20 cellular contexts compared by ENCODE assay signal in the genomic region with DNA sequence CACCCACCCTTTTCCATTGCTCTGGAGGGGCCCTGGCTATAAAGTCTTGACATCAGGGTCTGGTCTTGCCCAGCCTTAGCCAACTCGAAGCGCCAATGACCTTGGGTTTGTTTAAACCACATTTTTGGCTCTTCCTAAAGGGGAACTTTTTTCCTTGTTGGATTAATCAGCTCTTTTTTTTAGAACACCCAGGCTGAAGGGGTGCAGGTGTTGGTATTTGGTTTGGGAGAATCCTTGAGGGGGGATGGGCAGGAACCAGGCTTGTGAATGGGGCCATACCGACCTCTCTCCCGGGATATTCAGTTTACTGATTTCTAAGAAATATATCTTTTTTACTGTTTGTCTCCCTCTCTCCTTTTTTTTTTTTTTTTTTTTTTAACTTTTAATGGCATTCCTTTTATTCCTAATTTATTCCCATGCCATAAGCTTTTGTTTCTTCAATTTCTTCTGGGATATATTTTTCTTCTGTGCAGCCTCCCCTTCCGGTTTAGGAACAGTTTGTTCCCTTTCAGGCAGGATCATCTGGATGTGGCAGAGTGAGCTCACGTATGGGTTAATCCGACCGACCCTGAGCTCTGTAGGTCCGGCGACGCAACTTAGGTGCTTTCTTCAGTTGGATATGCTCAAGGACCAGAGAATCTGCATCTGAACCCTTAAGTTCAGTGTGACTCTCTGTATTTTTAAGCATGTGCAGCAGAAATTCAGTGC.
DNase-seq lines count a peak whose midpoint lies in the region; ATAC-seq, FAIRE-seq and TF ChIP-seq lines count a peak whose summit lies in the region.
"Had no signal": no experiment of that assay in that cellular context is flagged by ENCODE, and none has a peak within 500 bp of the region (broad histone marks: within the 10 kb centered on the region; RNA-seq: fewer than 3 reads in every experiment).

No MANE protein-coding gene starts in this region.

- TF ChIP-seq EP300 in esophagus muscularis mucosa (IDR thresholded peaks at IDR 0.05) = no peak
- no peak for TF ChIP-seq EP300 in transverse colon (IDR thresholded peaks at IDR 0.05; ENCODE audit: low read depth)
- TF ChIP-seq EP300 in HepG2 (IDR thresholded peaks at IDR 0.05; ENCODE audit: low read depth in 2 of 2, low read length in 2 of 2) = no peak
- TF ChIP-seq EP300 in HepG2 (CRISPR knock-in tag; IDR thresholded peaks at IDR 0.05; ENCODE audit: borderline replicate concordance) = no peak

- no peak for TF ChIP-seq POLR2A in esophagus muscularis mucosa (IDR thresholded peaks at IDR 0.05; ENCODE audit: low read depth)
- TF ChIP-seq POLR2A in transverse colon (IDR thresholded peaks at IDR 0.05) = no peak
- TF ChIP-seq POLR2A in HepG2 (IDR thresholded peaks at IDR 0.05; ENCODE audit: insufficient read depth in 1 of 2, low read depth in 2 of 2, low read length in 2 of 2) = no peak

- FAIRE-seq in HepG2 (lab: Jason Lieb, UNC) = no peak

- H3K27ac ChIP-seq in esophagus muscularis mucosa (replicated peaks in 1 of 4) = peak overlapping the region; percentile 87 to 90 (median 88)
- H3K27ac ChIP-seq in transverse colon = peak overlapping the region; percentile 22 to 82 (median 78)
- H3K27ac ChIP-seq in mammary epithelial cell (ENCODE audit: insufficient read depth, low read depth, low read length) = no peak overlapping the region
- H3K27ac ChIP-seq in HepG2 (ENCODE audit: extremely low read length, insufficient read depth, low read length) = no peak overlapping the region
- H3K27ac ChIP-seq: 22Rv1, hepatocyte, SJSA1 had no signal

- POLR2A ChIA-PET in HepG2 (lab: Yijun Ruan, JAX) = no interaction called here

- peaks cover 64% of the 10 kb centered on the region for H3K36me3 Mint-ChIP-seq in osteocyte (ENCODE audit: unreplicated experiment)

- H4K20me1 ChIP-seq in mammary epithelial cell (ENCODE audit: insufficient read depth, low read length) (no peaks in the 10 kb centered on the region), HepG2 (ENCODE audit: insufficient read depth, low read length) (no peaks in the 10 kb centered on the region)

- intact Hi-C loops in esophagus muscularis mucosa (cut with DNase I) (no loop called here), transverse colon (cut with DNase I; ENCODE audit: low total_unique reads) (no loop called here), mammary epithelial cell (cut with micrococcal nuclease) (no loop called here), HepG2 (cut with micrococcal nuclease; ENCODE audit: unreplicated experiment) (no loop called here)

- H3K27me3 Mint-ChIP-seq in osteocyte (ENCODE audit: unreplicated experiment) = no peaks in the 10 kb centered on the region
- H3K27me3 Mint-ChIP-seq: activated CD8-positive, alpha-beta memory T cell treated with anti-CD3 and anti-CD28 coated beads, Interleukin-2, amount 10 ng/mL, durations not matched to agents 7 days and 5 days; effector memory CD8-positive, alpha-beta T cell; stimulated activated naive CD8-positive, alpha-beta T cell treated with anti-CD3 and anti-CD28 coated beads, Interleukin-15, amount 100 ng/mL, for 72 hours had no signal

- H3K4me1 ChIP-seq in esophagus muscularis mucosa = peaks cover 18 to 99% (median 93%) of the 10 kb centered on the region in 4 donors
- H3K4me1 ChIP-seq in transverse colon = peaks cover 5 to 26% (median 17%) of the 10 kb centered on the region in 4 donors
- H3K4me1 ChIP-seq in mammary epithelial cell (ENCODE audit: insufficient read depth, low read length) = no peaks in the 10 kb centered on the region
- no peaks in the 10 kb centered on the region for H3K4me1 ChIP-seq in HepG2 (ENCODE audit: insufficient read depth, low read length)

- peak overlapping the region; percentile 36 for H3K27ac Mint-ChIP-seq in osteocyte (ENCODE audit: unreplicated experiment)
- H3K27ac Mint-ChIP-seq: activated CD8-positive, alpha-beta memory T cell treated with anti-CD3 and anti-CD28 coated beads, Interleukin-2, amount 10 ng/mL, durations not matched to agents 7 days and 5 days; effector memory CD8-positive, alpha-beta T cell had no signal

- H3K79me2 ChIP-seq in mammary epithelial cell (ENCODE audit: insufficient read depth, low read length) (no peaks in the 10 kb centered on the region), HepG2 (ENCODE audit: insufficient read depth, low read length) (no peaks in the 10 kb centered on the region)
- H3K79me2 ChIP-seq: hepatocyte had no signal

- no peak for ATAC-seq in HepG2
- ATAC-seq: activated CD8-positive, alpha-beta memory T cell treated with anti-CD3 and anti-CD28 coated beads, Interleukin-2, amount 10 ng/mL, durations not matched to agents 7 days and 5 days; effector memory CD8-positive, alpha-beta T cell; PC-3; stimulated activated naive CD8-positive, alpha-beta T cell treated with anti-CD3 and anti-CD28 coated beads, Interleukin-15, amount 100 ng/mL, for 72 hours had no signal

- DNase-seq in NCI-H2171 treated with DMSO at 0.1 percent for 48 hours (lab: John Stamatoyannopoulos, UW) = peak; percentile 25
- DNase-seq in NCI-H2171 (lab: John Stamatoyannopoulos, UW) = no peak
- DNase-seq in esophagus muscularis mucosa (ENCODE audit: extremely low spot score) = no peak
- no peak for DNase-seq in osteocyte (ENCODE audit: extremely low spot score, unreplicated experiment)
- no peak for DNase-seq in transverse colon
- no peak for DNase-seq in mammary epithelial cell
- no peak for DNase-seq in HepG2 (ENCODE audit: low spot score)
- DNase-seq in NK-92 (lab: John Stamatoyannopoulos, UW; ENCODE audit: unreplicated experiment) = no peak
- DNase-seq: activated CD8-positive, alpha-beta memory T cell treated with anti-CD3 and anti-CD28 coated beads, Interleukin-2, amount 10 ng/mL, durations not matched to agents 7 days and 5 days; activated gamma-delta T cell; aorta; effector memory CD8-positive, alpha-beta T cell; NCI-H748 treated with DMSO at 0.1 percent for 48 hours; nucleus accumbens; PC-3; stimulated activated CD4-positive, alpha-beta T cell treated with anti-CD3 and anti-CD28 coated beads, Interleukin-2, amount 100 ng/mL, for 24 hours; stimulated activated naive CD8-positive, alpha-beta T cell treated with anti-CD3 and anti-CD28 coated beads, Interleukin-15, amount 100 ng/mL, for 72 hours had no signal

- no peak overlapping the region for H3K4me3 ChIP-seq in esophagus muscularis mucosa
- no peak overlapping the region for H3K4me3 ChIP-seq in transverse colon
- H3K4me3 ChIP-seq in mammary epithelial cell (replicated peaks in 1 of 3; ENCODE audit: insufficient read depth in 1 of 3, low read depth in 2 of 3, low read length in 3 of 3) = no peak overlapping the region
- no peak overlapping the region for H3K4me3 ChIP-seq in HepG2 (replicated peaks in 1 of 3; ENCODE audit: insufficient read depth in 1 of 3, low read depth in 2 of 3, low read length in 3 of 3)
- H3K4me3 ChIP-seq: hepatocyte, SJSA1 had no signal

- H3K27me3 ChIP-seq in esophagus muscularis mucosa (no peaks in the 10 kb centered on the region), transverse colon (no peaks in the 10 kb centered on the region), mammary epithelial cell (ENCODE audit: insufficient read depth, low read length) (no peaks in the 10 kb centered on the region), HepG2 (ENCODE audit: control insufficient read depth in 1 of 2, insufficient read depth in 2 of 2, low read length in 2 of 2) (no peaks in the 10 kb centered on the region)
- H3K27me3 ChIP-seq: hepatocyte, SJSA1 had no signal

- H2AFZ ChIP-seq in mammary epithelial cell (ENCODE audit: low read depth, low read length) (no peak overlapping the region), HepG2 (ENCODE audit: low read length) (no peak overlapping the region)
- H2AFZ ChIP-seq: hepatocyte had no signal

- H3K9ac ChIP-seq in mammary epithelial cell (ENCODE audit: insufficient read depth, low read length) = no peak overlapping the region
- H3K9ac ChIP-seq in HepG2 (ENCODE audit: insufficient read depth, low read depth, low read length) = no peak overlapping the region

- no peak overlapping the region for H3K4me3 Mint-ChIP-seq in osteocyte (ENCODE audit: unreplicated experiment)
- H3K4me3 Mint-ChIP-seq: activated CD8-positive, alpha-beta memory T cell treated with anti-CD3 and anti-CD28 coated beads, Interleukin-2, amount 10 ng/mL, durations not matched to agents 7 days and 5 days; effector memory CD8-positive, alpha-beta T cell; stimulated activated naive CD8-positive, alpha-beta T cell treated with anti-CD3 and anti-CD28 coated beads, Interleukin-15, amount 100 ng/mL, for 72 hours had no signal

- H3K9me3 Mint-ChIP-seq in osteocyte (ENCODE audit: unreplicated experiment) = no peaks in the 10 kb centered on the region
- H3K9me3 Mint-ChIP-seq: effector memory CD8-positive, alpha-beta T cell; stimulated activated naive CD8-positive, alpha-beta T cell treated with anti-CD3 and anti-CD28 coated beads, Interleukin-15, amount 100 ng/mL, for 72 hours had no signal

- CTCF ChIA-PET in mammary epithelial cell (lab: Charles Lee; ENCODE audit: low non-redundant PET) (no interaction called here), HepG2 (lab: Yijun Ruan, JAX; ENCODE audit: low intra/inter-chr PET ratio, low total read pairs) (no interaction called here)

- BruUV-seq in mammary epithelial cell (replicated peaks; lab: Mats Ljungman, UMichigan) = no TSS peak
- BruUV-seq in HepG2 (replicated peaks; lab: Mats Ljungman, UMichigan) = no TSS peak

- dilution Hi-C loops in mammary epithelial cell (cut with HindIII; ENCODE audit: low sequenced_read_pairs) = no loop called here

- no peak for TF ChIP-seq CTCF in esophagus muscularis mucosa (IDR thresholded peaks at IDR 0.05)
- TF ChIP-seq CTCF in osteocyte (IDR thresholded peaks at IDR 0.05) = no peak
- TF ChIP-seq CTCF in transverse colon (IDR thresholded peaks at IDR 0.05) = no peak
- no peak for TF ChIP-seq CTCF in mammary epithelial cell (conservative IDR thresholded peaks at IDR 0.05 in 1 of 2, IDR thresholded peaks at IDR 0.05 in 1 of 2; ENCODE audit: extremely low read depth in 1 of 2, insufficient read depth in 1 of 2, low read depth in 1 of 2, low read length in 2 of 2)
- TF ChIP-seq CTCF in HepG2 (CRISPR knock-in tag; IDR thresholded peaks at IDR 0.05) = no peak

- H3K4me1 Mint-ChIP-seq in osteocyte (ENCODE audit: unreplicated experiment) = peaks cover 31% of the 10 kb centered on the region
- H3K4me1 Mint-ChIP-seq: activated CD8-positive, alpha-beta memory T cell treated with anti-CD3 and anti-CD28 coated beads, Interleukin-2, amount 10 ng/mL, durations not matched to agents 7 days and 5 days; stimulated activated naive CD8-positive, alpha-beta T cell treated with anti-CD3 and anti-CD28 coated beads, Interleukin-15, amount 100 ng/mL, for 72 hours had no signal

- in situ Hi-C loops in transverse colon (cut with MboI; ENCODE audit: low pct_ligation_motif_present in 1 of 4, low pct_unique_long_range_greater_than_20kb in 1 of 4, low sequenced_read_pairs in 3 of 4) = no loop called here
- in situ Hi-C loops in mammary epithelial cell (cut with MboI; ENCODE audit: low sequenced_read_pairs in 2 of 2) = no loop called here
- in situ Hi-C loops in HepG2 (cut with HindIII; ENCODE audit: extremely low pct_ligation_motif_present, low pct_unique_long_range_greater_than_20kb) = no loop called here

- no peak for TF ChIP-seq RAD21 in HepG2 (CRISPR knock-in tag; IDR thresholded peaks at IDR 0.05)

- H3K9me3 ChIP-seq in esophagus muscularis mucosa (no peaks in the 10 kb centered on the region), transverse colon (no peaks in the 10 kb centered on the region), mammary epithelial cell (replicated peaks; ENCODE audit: insufficient read depth, low read length) (no peaks in the 10 kb centered on the region), HepG2 (ENCODE audit: low read length) (no peaks in the 10 kb centered on the region)
- H3K9me3 ChIP-seq: SJSA1 had no signal

- 47% methylated on average over 11 of the region's 11 CpGs for WGBS in esophagus muscularis mucosa
- 80 to 92% methylated on average over 5 to 11 of the region's 11 CpGs for WGBS in transverse colon (ENCODE audit: low coverage in 1 of 2), 2 donors
- 72% methylated on average over 11 of the region's 11 CpGs for WGBS in mammary epithelial cell (ENCODE audit: low coverage, missing lambda C conversion rate)
- WGBS in HepG2 (ENCODE audit: low lambda C conversion rate) = 96% methylated on average over 11 of the region's 11 CpGs

- H3K36me3 ChIP-seq in esophagus muscularis mucosa = peaks cover 21 to 62% (median 48%) of the 10 kb centered on the region in 4 donors
- peaks cover 0 to 13% (median 0%) of the 10 kb centered on the region in 4 donors for H3K36me3 ChIP-seq in transverse colon
- H3K36me3 ChIP-seq in mammary epithelial cell (ENCODE audit: insufficient read depth, low read length) = peaks cover 16% of the 10 kb centered on the region
- peaks cover 35 to 62% of the 10 kb centered on the region in 2 experiments for H3K36me3 ChIP-seq in HepG2 (replicated peaks in 1 of 2; ENCODE audit: control insufficient read depth in 1 of 2, insufficient read depth in 2 of 2, low read length in 2 of 2)

- H3K4me2 ChIP-seq in mammary epithelial cell (ENCODE audit: insufficient read depth, low read depth, low read length) = no peak overlapping the region
- H3K4me2 ChIP-seq in HepG2 (ENCODE audit: low read depth, low read length) = no peak overlapping the region
- H3K4me2 ChIP-seq: hepatocyte had no signal

Comparison
In these comparisons a context has a peak if more than half of its experiments do, and no peak if none do; other contexts are left out.
1. H3K27ac ChIP-seq: peak in esophagus muscularis mucosa (4 of 4) and transverse colon (4 of 4); none in mammary epithelial cell (single experiment) and HepG2 (single experiment).